Comparison of ENCODE assay signal across 8 cellular contexts in genomic region chr5:143404416-143405062, GRCh38. TPM values are rescaled to one million over a fixed set of nuclear protein-coding genes. Genes with fewer than 3 reads are reported as not detected.
A peak's percentile ranks its signal among the peaks of the same experiment; 100 is the strongest.
DNase-seq lines count a peak whose midpoint lies in the region; ATAC-seq, FAIRE-seq and TF ChIP-seq lines count a peak whose summit lies in the region.

No MANE protein-coding gene starts in this region.

- 2% methylated on average over 26 of the region's 41 CpGs for WGBS in A549 (ENCODE audit: missing lambda C conversion rate)
- 0% methylated on average over 35 to 41 of the region's 41 CpGs for WGBS in ectodermal cell, 2 experiments

- peak overlapping the region; percentile 88 for H3K4me2 ChIP-seq in A549

- peaks cover 41% of the 10 kb centered on the region for H3K4me1 Mint-ChIP-seq in activated CD8-positive, alpha-beta T cell treated with anti-CD3 and anti-CD28 coated beads, Interleukin-2, amount 10 ng/mL, durations not matched to agents 7 days and 5 days (ENCODE audit: low read depth)

- peak overlapping the region; percentile 86 for H3K4me3 ChIP-seq in A549
- H3K4me3 ChIP-seq in ectodermal cell (ENCODE audit: insufficient read depth, low read depth, low read length) = peak overlapping the region; percentile 60

- H3K4me3 Mint-ChIP-seq in activated CD8-positive, alpha-beta T cell treated with anti-CD3 and anti-CD28 coated beads, Interleukin-2, amount 10 ng/mL, durations not matched to agents 7 days and 5 days = peak overlapping the region; percentile 85

- ATAC-seq in A549 (peak; percentile 62), GM18517 (IDR thresholded peaks at IDR 0.05; ENCODE audit: unreplicated experiment) (peak; percentile 13), HG03066 (IDR thresholded peaks at IDR 0.05; ENCODE audit: low read depth, unreplicated experiment) (peak; percentile 20)
- ATAC-seq in activated CD8-positive, alpha-beta T cell treated with anti-CD3 and anti-CD28 coated beads, Interleukin-2, amount 10 ng/mL, durations not matched to agents 7 days and 5 days = peak; percentile 38

- TF ChIP-seq POLR2A in A549 (IDR thresholded peaks at IDR 0.05; ENCODE audit: low read length) = no peak; the same call in 1 of the 2 replicates

- CTCF ChIA-PET in A549 (lab: Yijun Ruan, JAX) = interaction anchor here (0.6 to 3.2 kb wide), 38 partner anchors 9 to 566 kb away, joined by 3 to 26 read pairs (median 4); no protein-coding TSS in a partner anchor
- CTCF ChIA-PET in activated CD8-positive, alpha-beta T cell treated with anti-CD3 and anti-CD28 coated beads, Interleukin-2, amount 10 ng/mL, durations not matched to agents 7 days and 5 days (lab: Charles Lee) = interaction anchor here (0.7 to 3.0 kb wide), 20 partner anchors 9 to 788 kb away, joined by 3 to 43 read pairs (median 4); no protein-coding TSS in a partner anchor

- H3K9me3 Mint-ChIP-seq in activated CD8-positive, alpha-beta T cell treated with anti-CD3 and anti-CD28 coated beads, Interleukin-2, amount 10 ng/mL, durations not matched to agents 7 days and 5 days (ENCODE audit: insufficient read depth) = peaks cover 9% of the 10 kb centered on the region

- DNase-seq in A549 (ENCODE audit: low read depth in 1 of 2, low spot score in 1 of 2) (peak; percentile 49 to 92), NCI-H524 treated with DMSO at 0.1 percent for 48 hours (lab: John Stamatoyannopoulos, UW) (peak; percentile 37), lung microvascular endothelial cell (ENCODE audit: low read depth in 2 of 2) (peak; percentile 37 to 89)
- peak; percentile 81 for DNase-seq in activated CD8-positive, alpha-beta T cell treated with anti-CD3 and anti-CD28 coated beads, Interleukin-2, amount 10 ng/mL, durations not matched to agents 7 days and 5 days
- peak; percentile 25 to 56 (median 42) for DNase-seq in stimulated activated CD4-positive, alpha-beta T cell treated with anti-CD3 and anti-CD28 coated beads, TNF-alpha, amount 100 ng/mL, for 24 hours (ENCODE audit: low read depth in 3 of 3)

- no peaks in the 10 kb centered on the region for H3K36me3 ChIP-seq in ectodermal cell (ENCODE audit: control insufficient read depth, insufficient read depth, low read length)

- peak overlapping the region; percentile 97 for H3K27ac Mint-ChIP-seq in activated CD8-positive, alpha-beta T cell treated with anti-CD3 and anti-CD28 coated beads, Interleukin-2, amount 10 ng/mL, durations not matched to agents 7 days and 5 days

- no peaks in the 10 kb centered on the region for H3K27me3 Mint-ChIP-seq in activated CD8-positive, alpha-beta T cell treated with anti-CD3 and anti-CD28 coated beads, Interleukin-2, amount 10 ng/mL, durations not matched to agents 7 days and 5 days (ENCODE audit: low read depth)

- peak; percentile 54 to 81; a peak in 3 of 5 replicates for TF ChIP-seq EP300 in A549 (IDR thresholded peaks at IDR 0.05)

- H3K27ac ChIP-seq in A549 (peak overlapping the region; percentile 96 to 99), ectodermal cell (ENCODE audit: insufficient read depth, low read depth, low read length, poor library complexity, severe bottlenecking) (no peak overlapping the region)

- H3K9me3 ChIP-seq in A549 = no peaks in the 10 kb centered on the region
- H3K9me3 ChIP-seq in ectodermal cell (ENCODE audit: control insufficient read depth, low read length) = no peaks in the 10 kb centered on the region

- no peak for TF ChIP-seq CTCF in A549 (IDR thresholded peaks at IDR 0.05)

- FAIRE-seq in A549 (lab: Jason Lieb, UNC) = no peak

- POLR2A ChIA-PET in A549 (lab: Yijun Ruan, JAX) = interaction anchor here (0.5 to 3.0 kb wide), 27 partner anchors 8 to 582 kb away, joined by 3 to 33 read pairs (median 4); no protein-coding TSS in a partner anchor
- POLR2A ChIA-PET in activated CD8-positive, alpha-beta T cell treated with anti-CD3 and anti-CD28 coated beads, Interleukin-2, amount 10 ng/mL, durations not matched to agents 7 days and 5 days (lab: Charles Lee) = interaction anchor here (0.6 to 3.1 kb wide), 19 partner anchors 29 to 784 kb away, joined by 3 to 63 read pairs (median 6); no protein-coding TSS in a partner anchor

- peak; percentile 28 to 46; a peak in 3 of 5 replicates for TF ChIP-seq RAD21 in A549 (conservative IDR thresholded peaks at IDR 0.05 in 1 of 2, IDR thresholded peaks at IDR 0.05 in 1 of 2)

- no peaks in the 10 kb centered on the region for H3K4me1 ChIP-seq in A549
- H3K4me1 ChIP-seq in ectodermal cell (ENCODE audit: control insufficient read depth, insufficient read depth, low read length) = no peaks in the 10 kb centered on the region

- H3K36me3 Mint-ChIP-seq in activated CD8-positive, alpha-beta T cell treated with anti-CD3 and anti-CD28 coated beads, Interleukin-2, amount 10 ng/mL, durations not matched to agents 7 days and 5 days (ENCODE audit: low read depth) = peaks cover 35% of the 10 kb centered on the region

- H3K27me3 ChIP-seq in ectodermal cell (ENCODE audit: control insufficient read depth, insufficient read depth, low read length, poor library complexity, severe bottlenecking) = peaks cover 61% of the 10 kb centered on the region

TF ChIP-seq in A549, 52 proteins besides CTCF, POLR2A, EP300 and RAD21:
- 0 out of 2 replicates have a peak, but pooled peaks have one; percentile 7 for TF ChIP-seq KDM1A (IDR thresholded peaks at IDR 0.05; ENCODE audit: low read depth)
- no peak for TF ChIP-seq ESRRA (IDR thresholded peaks at IDR 0.05; ENCODE audit: borderline replicate concordance, low read length)
- TF ChIP-seq HES2 (IDR thresholded peaks at IDR 0.05) = no peak
- TF ChIP-seq CBX2 (IDR thresholded peaks at IDR 0.05; ENCODE audit: borderline replicate concordance, low read depth) = no peak
- TF ChIP-seq FOSL2 (IDR thresholded peaks at IDR 0.05) = no peak
- TF ChIP-seq FOSL2 (CRISPR knock-in tag; IDR thresholded peaks at IDR 0.05) = no peak
- peak; percentile 61 for TF ChIP-seq TP53 (CRISPR knock-in tag; IDR thresholded peaks at IDR 0.05)
- peak; percentile 79; the same call in 1 of the 2 replicates for TF ChIP-seq RARB (CRISPR knock-in tag; IDR thresholded peaks at IDR 0.05)
- TF ChIP-seq MAX (IDR thresholded peaks at IDR 0.05) = peak; percentile 70; the same call in 1 of the 2 replicates
- no peak for TF ChIP-seq ZSCAN20 (CRISPR knock-in tag; IDR thresholded peaks at IDR 0.05)
- TF ChIP-seq CEBPB (IDR thresholded peaks at IDR 0.05) = peak; percentile 22 to 56; a peak in 2 of 4 replicates
- TF ChIP-seq BCL3 (IDR thresholded peaks at IDR 0.05) = peak; percentile 64; the same call in 2 of the 3 replicates
- peak; percentile 46; the same call in 1 of the 3 replicates for TF ChIP-seq SMC3 (IDR thresholded peaks at IDR 0.05)

RNA-seq across cellular contexts. Expression of gene NR3C1, which starts 1.1 kb away (rescaled TPM):
- polyA plus RNA-seq in A549 (2011; rRNA removed) (73.0 and 79.5 TPM in 2 replicates), A549 (2017; fragmentation: RNase III; extraction: RNeasy Plus Mini Kit Qiagen cat#74134 plus additional on column Dnase treatment) (46.5 to 48.8 TPM (median 48.2 TPM) in 3 replicates)
- polyA plus RNA-seq in A549 (2012; cell fraction: cytosol; rRNA removed) = 14.9 and 18.7 TPM in 2 replicates
- 10.0 and 13.8 TPM in 2 replicates for polyA plus RNA-seq in A549 (2012; cell fraction: nucleus; rRNA removed)
- 82.2 and 84.0 TPM in 2 replicates for polyA minus RNA-seq in A549 (2011; rRNA and poly(A)+ RNA removed)
- 10 to 100 TPM; 54.9 to 55.5 TPM for total RNA-seq in activated CD8-positive, alpha-beta T cell treated with anti-CD3 and anti-CD28 coated beads, Interleukin-2, amount 10 ng/mL, durations not matched to agents 7 days and 5 days
- polyA plus RNA-seq in ectodermal cell (2013, experiment 1 of 4) = 0.28 TPM
- 0.50 TPM for polyA plus RNA-seq in ectodermal cell (2013, experiment 2 of 4)
- polyA plus RNA-seq in ectodermal cell (2013, experiment 3 of 4) = 0.64 TPM
- 0.85 TPM for polyA plus RNA-seq in ectodermal cell (2013, experiment 4 of 4)
- total RNA-seq in lung microvascular endothelial cell = 11.8 and 14.3 TPM in 2 replicates
